In the genomic region with DNA sequence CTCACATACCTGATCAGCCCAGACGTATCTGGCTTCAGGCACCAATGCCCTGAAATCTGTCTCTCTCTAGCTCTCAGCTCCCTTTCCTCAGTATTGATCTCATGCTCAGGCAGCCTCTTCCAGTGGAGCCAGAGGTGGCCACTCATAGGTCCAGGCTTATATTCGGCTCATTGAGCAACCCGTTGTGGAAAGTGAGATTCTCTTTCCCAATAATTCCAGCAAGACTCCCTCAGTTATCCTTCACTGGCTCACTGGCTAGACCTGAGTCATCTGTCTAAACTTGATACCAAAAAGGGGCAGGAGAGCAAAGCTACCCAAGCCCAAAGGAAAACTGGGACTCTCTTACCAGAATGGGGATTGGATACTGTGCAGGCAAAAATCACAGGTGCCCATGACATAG, we compare ENCODE assay signal across 16 cellular contexts. TPM values are rescaled to one million over a fixed set of nuclear protein-coding genes. Genes with fewer than 3 reads are reported as not detected.
DNase-seq lines count a peak whose midpoint lies in the region; ATAC-seq and TF ChIP-seq lines count a peak whose summit lies in the region.
"Had no signal": no experiment of that assay in that cellular context is flagged by ENCODE, and none has a peak within 500 bp of the region (broad histone marks: within the 10 kb centered on the region; RNA-seq: fewer than 3 reads in every experiment).

No MANE protein-coding gene starts in this region.

- no TSS peak for BruUV-seq in OCI-LY7 (replicated peaks; lab: Mats Ljungman, UMichigan)

- no peaks in the 10 kb centered on the region for H3K4me1 ChIP-seq in OCI-LY7 (ENCODE audit: insufficient read depth, low read length, poor library complexity, severe bottlenecking)

- H2AFZ ChIP-seq in OCI-LY7 (ENCODE audit: low read length) = no peak overlapping the region
- H2AFZ ChIP-seq: GM23338 had no signal

- no peak for ATAC-seq in GM21367 (IDR thresholded peaks at IDR 0.05; ENCODE audit: unreplicated experiment)
- no peak for ATAC-seq in GM19023 (IDR thresholded peaks at IDR 0.05; ENCODE audit: unreplicated experiment)
- ATAC-seq: GM23338, HCT116 had no signal

- H3K27ac ChIP-seq in OCI-LY7 (ENCODE audit: low read depth, low read length, poor library complexity, severe bottlenecking) = no peak overlapping the region

- H3K4me2 ChIP-seq in OCI-LY7 (ENCODE audit: low read length) = no peak overlapping the region
- H3K4me2 ChIP-seq: GM23338 had no signal

- H3K79me2 ChIP-seq in OCI-LY7 (ENCODE audit: insufficient read depth, low read depth, low read length) = no peaks in the 10 kb centered on the region

- POLR2A ChIA-PET in OCI-LY7 (lab: Charles Lee) = no interaction called here

- H3K4me3 ChIP-seq in fibroblast of pulmonary artery (replicated peaks; ENCODE audit: low read depth, low read length) (no peak overlapping the region), OCI-LY7 (ENCODE audit: low read depth, low read length, poor library complexity, severe bottlenecking) (no peak overlapping the region)
- H3K4me3 ChIP-seq: GM23338 had no signal

- H3K36me3 ChIP-seq in OCI-LY7 (ENCODE audit: insufficient read depth, low read length) = no peaks in the 10 kb centered on the region

- TF ChIP-seq CTCF in fibroblast of pulmonary artery (IDR thresholded peaks at IDR 0.05; ENCODE audit: low read length, missing control alignments) (no peak), OCI-LY7 (conservative IDR thresholded peaks at IDR 0.05; ENCODE audit: low read length) (no peak)

- no peaks in the 10 kb centered on the region for H3K9me3 ChIP-seq in OCI-LY7 (ENCODE audit: low read length)

- intact Hi-C loops in OCI-LY7 (cut with micrococcal nuclease; ENCODE audit: unreplicated experiment) = no loop called here

- DNase-seq in fibroblast of gingiva (ENCODE audit: low read depth) (peak; percentile 48), fibroblast of pulmonary artery (ENCODE audit: low read depth) (peak; percentile 47), renal cortical epithelial cell (ENCODE audit: low read depth) (peak; percentile 53), OCI-LY7 (ENCODE audit: low spot score) (no peak)
- DNase-seq: C1 segment of cervical spinal cord; Calu3; CD4-positive, alpha-beta memory T cell; COR-L47; DMS53; DMS79 treated with DMSO at 0.1 percent for 48 hours; GF-D8; H9 had no signal

- CTCF ChIA-PET in OCI-LY7 (lab: Charles Lee; ENCODE audit: unreplicated experiment) = no interaction called here

- H3K9me2 ChIP-seq in OCI-LY7 (ENCODE audit: insufficient read depth, low read length) = no peaks in the 10 kb centered on the region

- H4K20me1 ChIP-seq in OCI-LY7 (ENCODE audit: insufficient read depth, low read length) = no peaks in the 10 kb centered on the region

RNA-seq across cellular contexts. Expression of a gene that starts 33.4 kb away (rescaled TPM):
- 20.8 and 24.5 TPM in 2 replicates for total RNA-seq in renal cortical epithelial cell
- total RNA-seq in OCI-LY7 (2014; rRNA removed; shearing (Covaris generic)) = not detected in 2 replicates
- not detected in 2 replicates for total RNA-seq in OCI-LY7 (2022)

Comparison
In these comparisons a context has a peak if more than half of its experiments do, and no peak if none do; other contexts are left out.
1. RNA of a gene that starts 33.4 kb away (total RNA-seq): 20.8 to 24.5 TPM in renal cortical epithelial cell; not detected in OCI-LY7; every median in the first group is over 10 times any median in the second.